ENCODE assay signal across 12 cellular contexts in genomic region chr7:76151932-76152331, GRCh38. TPM values are rescaled to one million over a fixed set of nuclear protein-coding genes. Genes with fewer than 3 reads are reported as not detected.
DNase-seq lines count a peak whose midpoint lies in the region; ATAC-seq and TF ChIP-seq lines count a peak whose summit lies in the region.
"Had no signal": no experiment of that assay in that cellular context is flagged by ENCODE, and none has a peak within 500 bp of the region (broad histone marks: within the 10 kb centered on the region; RNA-seq: fewer than 3 reads in every experiment).

No MANE protein-coding gene starts in this region.

- no peak overlapping the region for H3K4me2 ChIP-seq in PC-3 (ENCODE audit: low read length)
- no peak overlapping the region for H3K4me2 ChIP-seq in osteoblast (ENCODE audit: insufficient read depth, low read length)

- H3K79me2 ChIP-seq in PC-3 (ENCODE audit: low read length) (no peaks in the 10 kb centered on the region), osteoblast (ENCODE audit: insufficient read depth, low read length) (no peaks in the 10 kb centered on the region)

- ATAC-seq in PC-3: peak; percentile 49; the same call in 1 of the 2 replicates
- peak; percentile 52 for ATAC-seq in esophagus mucosa

- POLR2A ChIA-PET in PC-3 (lab: Charles Lee; ENCODE audit: unreplicated experiment): no interaction called here

- H3K4me1 ChIP-seq in PC-3 (ENCODE audit: insufficient read depth, low read length) (no peaks in the 10 kb centered on the region), osteoblast (ENCODE audit: insufficient read depth, low read length) (no peaks in the 10 kb centered on the region)
- H3K4me1 ChIP-seq: BE2C had no signal

- H3F3A ChIP-seq in PC-3 (ENCODE audit: low read length, unreplicated experiment): no peaks in the 10 kb centered on the region

- H3K36me3 ChIP-seq in PC-3 (ENCODE audit: low read depth, low read length) (no peaks in the 10 kb centered on the region), osteoblast (ENCODE audit: insufficient read depth, low read length) (no peaks in the 10 kb centered on the region)
- H3K36me3 ChIP-seq: BE2C had no signal

- CTCF ChIA-PET in PC-3 (lab: Charles Lee): no interaction called here

- H3K9me2 ChIP-seq in PC-3 (replicated peaks; ENCODE audit: low read length): no peaks in the 10 kb centered on the region

- no peaks in the 10 kb centered on the region for H4K20me1 ChIP-seq in PC-3 (ENCODE audit: low read length)
- no peaks in the 10 kb centered on the region for H4K20me1 ChIP-seq in osteoblast (ENCODE audit: insufficient read depth, low read length)

- H3K27ac ChIP-seq in PC-3 (ENCODE audit: low read length) (no peak overlapping the region), osteoblast (ENCODE audit: low read depth, low read length) (no peak overlapping the region)

- H2AFZ ChIP-seq in PC-3 (ENCODE audit: low read length) (no peak overlapping the region), osteoblast (ENCODE audit: low read length) (no peak overlapping the region)

- H3K9ac ChIP-seq in PC-3 (ENCODE audit: low read length): no peak overlapping the region

- no TSS peak for BruUV-seq in PC-3 (replicated peaks; lab: Mats Ljungman, UMichigan)

- DNase-seq in PC-3: peak; percentile 26
- peak; percentile 73 for DNase-seq in osteoblast (ENCODE audit: insufficient read length, low spot score, missing footprints)
- no peak for DNase-seq in NCI-H1694 (lab: John Stamatoyannopoulos, UW)
- DNase-seq in stimulated activated CD4-positive, alpha-beta T cell treated with anti-CD3 and anti-CD28 coated beads, Interleukin-2, amount 100 ng/mL, for 48 hours: no peak
- no peak for DNase-seq in activated naive CD4-positive, alpha-beta T cell (lab: John Stamatoyannopoulos, UW)
- DNase-seq: BE2C; C1 segment of cervical spinal cord; CD4-positive, CD25-positive, alpha-beta regulatory T cell; DMS79 treated with DMSO at 0.1 percent for 48 hours; GF-D8; H9 had no signal

- H3K9me3 ChIP-seq in PC-3 (ENCODE audit: low read length) (no peaks in the 10 kb centered on the region), osteoblast (ENCODE audit: low read depth, low read length) (no peaks in the 10 kb centered on the region)
- H3K9me3 ChIP-seq: BE2C had no signal

- no peak for TF ChIP-seq CTCF in PC-3 (conservative IDR thresholded peaks at IDR 0.05; ENCODE audit: low read depth, low read length)
- no peak for TF ChIP-seq CTCF in osteoblast (IDR thresholded peaks at IDR 0.05; ENCODE audit: extremely low read depth, low read depth, low read length)

- H3K4me3 ChIP-seq in PC-3 (ENCODE audit: low read length) (no peak overlapping the region), osteoblast (ENCODE audit: insufficient read depth, low read length) (no peak overlapping the region)

- H3K27me3 ChIP-seq in PC-3 (ENCODE audit: low read length) (no peaks in the 10 kb centered on the region), osteoblast (ENCODE audit: insufficient read depth, low read length) (peaks cover 22% of the 10 kb centered on the region)

- intact Hi-C loops in PC-3 (cut with micrococcal nuclease): no loop called here

RNA-seq across cellular contexts. Expression of gene SRRM3, which starts 49.8 kb away (rescaled TPM):
- 0.66 and 3.2 TPM in 2 replicates for total RNA-seq in PC-3 (2014; rRNA removed)
- 6.2 TPM for total RNA-seq in esophagus mucosa
- 0.29 and 0.36 TPM in 2 replicates for total RNA-seq in osteoblast
- total RNA-seq: CD4-positive, CD25-positive, alpha-beta regulatory T cell had no signal

Comparison
In these comparisons a context has a peak if more than half of its experiments do, and no peak if none do; other contexts are left out.
1. DNase-seq: peak in PC-3 (single experiment) and osteoblast (single experiment); none in NCI-H1694 (single experiment), stimulated activated CD4-positive, alpha-beta T cell treated with anti-CD3 and anti-CD28 coated beads, Interleukin-2, amount 100 ng/mL, for 48 hours (0 of 2) and activated naive CD4-positive, alpha-beta T cell (0 of 4).